14 cellular contexts compared by ENCODE assay signal in the genomic region with DNA sequence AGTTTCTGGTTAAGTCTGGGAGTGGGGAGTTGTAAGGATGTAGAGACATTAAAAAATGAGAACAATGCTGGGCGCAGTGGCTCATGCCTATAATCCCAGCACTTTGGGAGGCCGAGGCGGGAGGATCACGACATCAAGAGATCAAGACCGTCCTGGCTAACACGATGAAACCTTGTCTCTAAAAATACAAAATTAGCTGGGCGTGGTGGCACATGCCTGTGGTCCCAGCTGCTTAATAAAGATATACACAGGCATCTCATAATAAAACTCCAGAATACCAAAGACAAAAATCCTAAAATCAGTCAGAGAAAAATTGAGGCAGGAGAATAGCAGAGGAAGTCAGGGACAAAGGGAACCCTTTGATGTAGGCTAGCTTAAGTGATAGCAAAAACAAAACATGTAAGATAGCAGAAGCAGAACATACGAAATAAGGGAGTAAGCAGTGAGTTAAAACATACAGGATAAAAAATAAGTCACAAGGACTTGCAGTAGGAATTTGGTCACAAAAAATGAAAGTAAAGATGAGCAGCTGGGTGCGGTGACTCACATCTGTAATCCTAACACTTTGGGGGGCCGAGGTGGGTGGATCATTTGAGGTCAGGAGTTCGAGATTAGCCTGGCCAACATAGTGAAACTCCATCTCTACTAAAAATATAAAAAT. TPM values are rescaled to one million over a fixed set of nuclear protein-coding genes. Genes with fewer than 3 reads are reported as not detected.
DNase-seq lines count a peak whose midpoint lies in the region; ATAC-seq and TF ChIP-seq lines count a peak whose summit lies in the region.
"Had no signal": no experiment of that assay in that cellular context is flagged by ENCODE, and none has a peak within 500 bp of the region (broad histone marks: within the 10 kb centered on the region; RNA-seq: fewer than 3 reads in every experiment).

No MANE protein-coding gene starts in this region.

- POLR2A ChIA-PET in WTC11 (lab: Charles Lee): no interaction called here

- H3K9me3 Mint-ChIP-seq in activated T-helper 2 cell treated with anti-CD3 and anti-CD28 coated beads, Interferon-gamma antibody, Interleukin-2, Interleukin-4, amounts not matched to agents 10 μg/mL and 5 μg/mL and 100 μg/mL, durations not matched to agents 14 hours and 24 hours and 36 hours: no peaks in the 10 kb centered on the region
- H3K9me3 Mint-ChIP-seq in progenitor cell of endocrine pancreas (ENCODE audit: low read depth) (no peaks in the 10 kb centered on the region), WTC11 (no peaks in the 10 kb centered on the region)

- H3K36me3 Mint-ChIP-seq in activated T-helper 2 cell treated with anti-CD3 and anti-CD28 coated beads, Interferon-gamma antibody, Interleukin-2, Interleukin-4, amounts not matched to agents 10 μg/mL and 5 μg/mL and 100 μg/mL, durations not matched to agents 14 hours and 24 hours and 36 hours (ENCODE audit: low read depth): peaks cover 69% of the 10 kb centered on the region
- H3K36me3 Mint-ChIP-seq in progenitor cell of endocrine pancreas (ENCODE audit: insufficient read depth) (no peaks in the 10 kb centered on the region), WTC11 (peaks cover 3% of the 10 kb centered on the region; the same call in 1 of the 2 replicates)

- intact Hi-C loops in activated T-helper 2 cell treated with anti-CD3 and anti-CD28 coated beads, Interferon-gamma antibody, Interleukin-2, Interleukin-4, amounts not matched to agents 10 μg/mL and 5 μg/mL and 100 μg/mL, durations not matched to agents 14 hours and 24 hours and 36 hours (cut with micrococcal nuclease): no loop called here

- no peak overlapping the region for H3K4me3 ChIP-seq in GM12865 (ENCODE audit: low read depth, low read length)
- H3K4me3 ChIP-seq: breast epithelium, left lung had no signal

- peaks cover 23% of the 10 kb centered on the region for H3K4me1 Mint-ChIP-seq in activated T-helper 2 cell treated with anti-CD3 and anti-CD28 coated beads, Interferon-gamma antibody, Interleukin-2, Interleukin-4, amounts not matched to agents 10 μg/mL and 5 μg/mL and 100 μg/mL, durations not matched to agents 14 hours and 24 hours and 36 hours (ENCODE audit: low read depth)
- H3K4me1 Mint-ChIP-seq in progenitor cell of endocrine pancreas (ENCODE audit: low read depth): peaks cover 12% of the 10 kb centered on the region
- H3K4me1 Mint-ChIP-seq in WTC11: no peaks in the 10 kb centered on the region

- DNase-seq in AG08396 (ENCODE audit: low spot score) (peak; percentile 13), GM12865 (ENCODE audit: low read depth) (peak; percentile 11), iris pigment epithelial cell (ENCODE audit: low read depth) (peak; percentile 55), progenitor cell of endocrine pancreas (ENCODE audit: low spot score, unreplicated experiment) (no peak), WTC11 (ENCODE audit: low spot score) (no peak), NCI-H2107 (lab: John Stamatoyannopoulos, UW) (no peak)
- no peak for DNase-seq in activated T-helper 2 cell treated with anti-CD3 and anti-CD28 coated beads, Interferon-gamma antibody, Interleukin-2, Interleukin-4, amounts not matched to agents 10 μg/mL and 5 μg/mL and 100 μg/mL, durations not matched to agents 14 hours and 24 hours and 36 hours (ENCODE audit: low spot score)
- DNase-seq in stimulated activated CD4-positive, alpha-beta T cell treated with anti-CD3 and anti-CD28 coated beads, Interleukin-4, amount 100 ng/mL, for 24 hours: no peak
- DNase-seq: KG1; left lung; SHP77 treated with DMSO at 0.1 percent for 48 hours; stimulated activated CD4-positive, alpha-beta T cell treated with anti-CD3 and anti-CD28 coated beads, Interleukin-12 subunit alpha, Interleukin-12 subunit beta, amount 100 ng/mL, for 4 hours had no signal

- CTCF ChIA-PET in WTC11 (lab: Charles Lee): no interaction called here

- no peaks in the 10 kb centered on the region for H3K27me3 Mint-ChIP-seq in activated T-helper 2 cell treated with anti-CD3 and anti-CD28 coated beads, Interferon-gamma antibody, Interleukin-2, Interleukin-4, amounts not matched to agents 10 μg/mL and 5 μg/mL and 100 μg/mL, durations not matched to agents 14 hours and 24 hours and 36 hours (ENCODE audit: low read depth)
- H3K27me3 Mint-ChIP-seq in progenitor cell of endocrine pancreas (no peaks in the 10 kb centered on the region), WTC11 (ENCODE audit: low read depth) (no peaks in the 10 kb centered on the region)

- H3K4me3 Mint-ChIP-seq in activated T-helper 2 cell treated with anti-CD3 and anti-CD28 coated beads, Interferon-gamma antibody, Interleukin-2, Interleukin-4, amounts not matched to agents 10 μg/mL and 5 μg/mL and 100 μg/mL, durations not matched to agents 14 hours and 24 hours and 36 hours (ENCODE audit: low read depth): no peak overlapping the region
- H3K4me3 Mint-ChIP-seq in progenitor cell of endocrine pancreas (ENCODE audit: low read depth) (no peak overlapping the region), WTC11 (no peak overlapping the region)

- TF ChIP-seq CTCF in GM12865 (IDR thresholded peaks at IDR 0.05; ENCODE audit: insufficient read depth, low read depth, low read length, missing control alignments) (no peak), progenitor cell of endocrine pancreas (IDR thresholded peaks at IDR 0.05; ENCODE audit: unreplicated experiment) (no peak), WTC11 (IDR thresholded peaks at IDR 0.05) (no peak)

- H3K27ac Mint-ChIP-seq in activated T-helper 2 cell treated with anti-CD3 and anti-CD28 coated beads, Interferon-gamma antibody, Interleukin-2, Interleukin-4, amounts not matched to agents 10 μg/mL and 5 μg/mL and 100 μg/mL, durations not matched to agents 14 hours and 24 hours and 36 hours: peak overlapping the region; percentile 46
- H3K27ac Mint-ChIP-seq in progenitor cell of endocrine pancreas (no peak overlapping the region), WTC11 (no peak overlapping the region; the same call in 1 of the 2 replicates)

- no peak for ATAC-seq in WTC11
- ATAC-seq: left lung had no signal

TF ChIP-seq in WTC11, 78 proteins besides CTCF, POLR2A, EP300 and RAD21:
- TF ChIP-seq ZNF232 (CRISPR knock-in tag; IDR thresholded peaks at IDR 0.05) (no peak), ZNF423 (CRISPR knock-in tag; IDR thresholded peaks at IDR 0.05) (no peak), NFYB (CRISPR knock-in tag; conservative IDR thresholded peaks at IDR 0.05; ENCODE audit: low read depth) (no peak), TCF7 (CRISPR knock-in tag; IDR thresholded peaks at IDR 0.05; ENCODE audit: low read depth) (no peak), ZNF121 (CRISPR knock-in tag; IDR thresholded peaks at IDR 0.05) (no peak)

RNA-seq across cellular contexts. Expression of a gene that starts 23.6 kb away (rescaled TPM):
- total RNA-seq in activated T-helper 2 cell treated with anti-CD3 and anti-CD28 coated beads, Interferon-gamma antibody, Interleukin-2, Interleukin-4, amounts not matched to agents 10 μg/mL and 5 μg/mL and 100 μg/mL, durations not matched to agents 14 hours and 24 hours and 36 hours: 0.28 and 0.52 TPM in 2 replicates
- total RNA-seq in progenitor cell of endocrine pancreas (not detected in 2 replicates), WTC11 (2021) (0.39 to 0.68 TPM (median 0.60 TPM) in 3 replicates)

RNA-seq across cellular contexts. Expression of a gene that starts 33.9 kb away (rescaled TPM):
- total RNA-seq in activated T-helper 2 cell treated with anti-CD3 and anti-CD28 coated beads, Interferon-gamma antibody, Interleukin-2, Interleukin-4, amounts not matched to agents 10 μg/mL and 5 μg/mL and 100 μg/mL, durations not matched to agents 14 hours and 24 hours and 36 hours: 42.7 and 46.7 TPM in 2 replicates
- total RNA-seq in progenitor cell of endocrine pancreas: 0.24 and 0.31 TPM in 2 replicates
- 5.6 to 6.4 TPM (median 5.7 TPM) in 3 replicates for total RNA-seq in WTC11 (2021)

RNA-seq across cellular contexts. Expression of a gene that starts 43.3 kb away (rescaled TPM):
- total RNA-seq in activated T-helper 2 cell treated with anti-CD3 and anti-CD28 coated beads, Interferon-gamma antibody, Interleukin-2, Interleukin-4, amounts not matched to agents 10 μg/mL and 5 μg/mL and 100 μg/mL, durations not matched to agents 14 hours and 24 hours and 36 hours: 27.9 and 32.1 TPM in 2 replicates
- total RNA-seq in progenitor cell of endocrine pancreas (20.5 and 27.5 TPM in 2 replicates), WTC11 (2021) (24.1 to 32.4 TPM (median 28.2 TPM) in 3 replicates)

RNA-seq across cellular contexts. Expression of a gene that starts 48.5 kb away (rescaled TPM):
- total RNA-seq in activated T-helper 2 cell treated with anti-CD3 and anti-CD28 coated beads, Interferon-gamma antibody, Interleukin-2, Interleukin-4, amounts not matched to agents 10 μg/mL and 5 μg/mL and 100 μg/mL, durations not matched to agents 14 hours and 24 hours and 36 hours: 0.46 TPM in 1 of 2 replicates, not detected in the other
- not detected in 2 replicates for total RNA-seq in progenitor cell of endocrine pancreas
- 0.87 to 1.1 TPM (median 0.89 TPM) in 3 replicates for total RNA-seq in WTC11 (2021)
- total RNA-seq: pulmonary artery endothelial cell had no signal

RNA-seq across cellular contexts. Expression of a gene that starts 55.8 kb away (rescaled TPM):
- total RNA-seq in activated T-helper 2 cell treated with anti-CD3 and anti-CD28 coated beads, Interferon-gamma antibody, Interleukin-2, Interleukin-4, amounts not matched to agents 10 μg/mL and 5 μg/mL and 100 μg/mL, durations not matched to agents 14 hours and 24 hours and 36 hours: not detected in 2 replicates
- total RNA-seq in progenitor cell of endocrine pancreas (not detected in 2 replicates), WTC11 (2021) (0.23 to 0.57 TPM in 2 of 3 replicates, not detected in the other)
- total RNA-seq: breast epithelium, left lung, pulmonary artery endothelial cell had no signal

Comparison
In these comparisons a context has a peak if more than half of its experiments do, and no peak if none do; other contexts are left out.
1. DNase-seq: peak in AG08396 (single experiment), GM12865 (single experiment) and iris pigment epithelial cell (single experiment); none in activated T-helper 2 cell treated with anti-CD3 and anti-CD28 coated beads, Interferon-gamma antibody, Interleukin-2, Interleukin-4, amounts not matched to agents 10 μg/mL and 5 μg/mL and 100 μg/mL, durations not matched to agents 14 hours and 24 hours and 36 hours (single experiment), progenitor cell of endocrine pancreas (single experiment), stimulated activated CD4-positive, alpha-beta T cell treated with anti-CD3 and anti-CD28 coated beads, Interleukin-4, amount 100 ng/mL, for 24 hours (single experiment), WTC11 (single experiment) and NCI-H2107 (single experiment).